In the genomic region with DNA sequence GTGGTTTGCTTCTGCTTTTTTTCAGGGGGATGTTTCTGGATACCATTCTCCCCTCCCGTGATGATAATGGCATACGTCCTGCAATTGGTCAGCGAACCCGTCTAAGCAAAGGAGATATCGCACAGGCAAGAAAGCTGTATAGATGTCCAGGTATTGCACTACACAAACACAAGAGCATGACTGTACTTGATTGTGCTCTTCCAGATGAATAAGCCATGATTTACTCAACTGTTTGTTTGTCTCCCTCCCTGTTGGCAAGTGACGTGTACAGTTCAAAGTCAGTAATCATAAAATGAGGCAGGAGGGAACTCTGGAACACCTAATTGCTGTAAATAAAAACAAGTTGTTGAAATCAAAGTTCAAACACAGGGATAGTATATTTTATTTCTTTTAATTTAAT, we compare ENCODE assay signal across 15 cellular contexts.
DNase-seq lines count a peak whose midpoint lies in the region; ATAC-seq, FAIRE-seq and TF ChIP-seq lines count a peak whose summit lies in the region.
"Had no signal": no experiment of that assay in that cellular context is flagged by ENCODE, and none has a peak within 500 bp of the region (broad histone marks: within the 10 kb centered on the region; RNA-seq: fewer than 3 reads in every experiment).

No MANE protein-coding gene starts in this region.

- H3K27me3 ChIP-seq in Peyer's patch (no peaks in the 10 kb centered on the region), trophoblast cell (ENCODE audit: insufficient read depth, low read length) (no peaks in the 10 kb centered on the region)
- H3K27me3 ChIP-seq: MG63 had no signal

- peak; percentile 28 for FAIRE-seq in HTR-8/SVneo (lab: Jason Lieb, UNC)
- FAIRE-seq: A549 had no signal

- no peak overlapping the region for H3K4ac ChIP-seq in trophoblast cell (ENCODE audit: low read depth, low read length)

- H4K8ac ChIP-seq in trophoblast cell (ENCODE audit: low read depth, low read length): no peak overlapping the region

- H3K9ac ChIP-seq in trophoblast cell (ENCODE audit: low read length): peak overlapping the region; percentile 63

- no peak overlapping the region for H3K14ac ChIP-seq in trophoblast cell (ENCODE audit: low read length)

- H3K23ac ChIP-seq in trophoblast cell (ENCODE audit: low read length): peak overlapping the region; percentile 17

- H3K27ac Mint-ChIP-seq in WTC11: no peak overlapping the region
- H3K27ac Mint-ChIP-seq: CD14-positive monocyte had no signal

- no peaks in the 10 kb centered on the region for H3K36me3 Mint-ChIP-seq in WTC11
- H3K36me3 Mint-ChIP-seq: CD14-positive monocyte had no signal

- CTCF ChIA-PET in WTC11 (lab: Charles Lee): no interaction called here

- no peak for DNase-seq in HTR-8/SVneo (ENCODE audit: insufficient read length, low spot score)
- peak in 1 of 3 donors; percentile 62 for DNase-seq in Peyer's patch
- peak; percentile 92 for DNase-seq in epithelial cell of prostate (ENCODE audit: low read depth, low spot score)
- DNase-seq in trophoblast cell: no peak
- DNase-seq in NCI-H1694 treated with DMSO at 0.1 percent for 48 hours (lab: John Stamatoyannopoulos, UW): no peak
- DNase-seq in AG20443 (ENCODE audit: low spot score): no peak
- DNase-seq in WTC11 (ENCODE audit: low spot score): no peak
- DNase-seq: COR-L47, KBM-7, MG63, NCI-H1092 treated with DMSO at 0.1 percent for 48 hours, NCI-H1694, NCI-H774 had no signal

- no CpG with 5 or more reads among the region's 6 CpGs for WGBS in trophoblast cell (ENCODE audit: extremely low coverage, insufficient coverage, insufficient read length)

- no peak for ATAC-seq in WTC11
- ATAC-seq: A549 had no signal

- H3K4me3 ChIP-seq in Peyer's patch (no peak overlapping the region), trophoblast cell (ENCODE audit: low read depth, low read length) (no peak overlapping the region)
- H3K4me3 ChIP-seq: A549, MG63 had no signal

- H3K27me3 Mint-ChIP-seq in WTC11 (ENCODE audit: low read depth): no peaks in the 10 kb centered on the region

- no peak overlapping the region for H2AFZ ChIP-seq in trophoblast cell (ENCODE audit: insufficient read depth, low read length, poor library complexity)

- H2BK120ac ChIP-seq in trophoblast cell (ENCODE audit: insufficient read depth, low read length, poor library complexity): no peak overlapping the region

- H2BK5ac ChIP-seq in trophoblast cell (ENCODE audit: low read depth, low read length, poor library complexity): no peak overlapping the region

- TF ChIP-seq CTCF in Peyer's patch (IDR thresholded peaks at IDR 0.05) (no peak), WTC11 (IDR thresholded peaks at IDR 0.05) (no peak)

- H3K79me2 ChIP-seq in trophoblast cell (ENCODE audit: control insufficient read depth, insufficient read depth, low read length, poor library complexity): no peaks in the 10 kb centered on the region

- H3K9me3 Mint-ChIP-seq in WTC11: peaks cover 4% of the 10 kb centered on the region; the same call in 1 of the 2 replicates

- POLR2A ChIA-PET in WTC11 (lab: Charles Lee): no interaction called here

- no peak overlapping the region for H3K4me3 Mint-ChIP-seq in WTC11
- H3K4me3 Mint-ChIP-seq: CD14-positive monocyte had no signal

- H3K27ac ChIP-seq in Peyer's patch: peak overlapping the region in 3 of 4 donors; percentile 18 to 68 (median 46)
- peak overlapping the region; percentile 84 for H3K27ac ChIP-seq in epithelial cell of prostate
- no peak overlapping the region for H3K27ac ChIP-seq in trophoblast cell (ENCODE audit: low read depth, low read length)
- H3K27ac ChIP-seq: A549 had no signal

- no peak overlapping the region for H3K18ac ChIP-seq in trophoblast cell (ENCODE audit: low read length)

- TF ChIP-seq POLR2A in Peyer's patch (IDR thresholded peaks at IDR 0.05): peak in 1 of 2 donors; percentile 58

- H4K91ac ChIP-seq in trophoblast cell (ENCODE audit: low read depth, low read length): no peak overlapping the region

- H3K9me3 ChIP-seq in Peyer's patch (no peaks in the 10 kb centered on the region), trophoblast cell (ENCODE audit: insufficient read depth, low read depth, low read length) (no peaks in the 10 kb centered on the region)
- H3K9me3 ChIP-seq: A549 had no signal

- H4K12ac ChIP-seq in trophoblast cell (ENCODE audit: low read depth, low read length): no peak overlapping the region

- H2AK5ac ChIP-seq in trophoblast cell (ENCODE audit: low read length): no peak overlapping the region

- no peak overlapping the region for H2BK12ac ChIP-seq in trophoblast cell (ENCODE audit: low read length)

- no peaks in the 10 kb centered on the region for H3K79me1 ChIP-seq in trophoblast cell (ENCODE audit: low read length)

- peaks cover 0 to 9% (median 0%) of the 10 kb centered on the region in 4 donors for H3K4me1 ChIP-seq in Peyer's patch
- H3K4me1 ChIP-seq in trophoblast cell (ENCODE audit: control insufficient read depth in 1 of 2, insufficient read depth in 2 of 2, low read length in 2 of 2): no peaks in the 10 kb centered on the region
- H3K4me1 ChIP-seq: A549 had no signal

- no peak overlapping the region for H3K4me2 ChIP-seq in trophoblast cell (ENCODE audit: low read length)
- H3K4me2 ChIP-seq: A549 had no signal

- no peaks in the 10 kb centered on the region for H3K4me1 Mint-ChIP-seq in WTC11
- H3K4me1 Mint-ChIP-seq: CD14-positive monocyte had no signal

- H3K36me3 ChIP-seq in Peyer's patch: no peaks in the 10 kb centered on the region
- no peaks in the 10 kb centered on the region for H3K36me3 ChIP-seq in trophoblast cell (ENCODE audit: control insufficient read depth in 1 of 2, insufficient read depth in 2 of 2, low read length in 2 of 2)
- H3K36me3 ChIP-seq: MG63 had no signal

TF ChIP-seq in WTC11, 78 proteins besides CTCF, POLR2A, EP300 and RAD21 (continues in another document):
- TF ChIP-seq ZNF396 (CRISPR knock-in tag; IDR thresholded peaks at IDR 0.05; ENCODE audit: borderline replicate concordance) (no peak), MXD4 (CRISPR knock-in tag; IDR thresholded peaks at IDR 0.05; ENCODE audit: borderline replicate concordance) (no peak), TCF7 (CRISPR knock-in tag; IDR thresholded peaks at IDR 0.05; ENCODE audit: low read depth) (no peak), NFYB (CRISPR knock-in tag; conservative IDR thresholded peaks at IDR 0.05; ENCODE audit: low read depth) (no peak), JAZF1 (CRISPR knock-in tag; IDR thresholded peaks at IDR 0.05) (no peak)
- TF ChIP-seq, protein P1, sequence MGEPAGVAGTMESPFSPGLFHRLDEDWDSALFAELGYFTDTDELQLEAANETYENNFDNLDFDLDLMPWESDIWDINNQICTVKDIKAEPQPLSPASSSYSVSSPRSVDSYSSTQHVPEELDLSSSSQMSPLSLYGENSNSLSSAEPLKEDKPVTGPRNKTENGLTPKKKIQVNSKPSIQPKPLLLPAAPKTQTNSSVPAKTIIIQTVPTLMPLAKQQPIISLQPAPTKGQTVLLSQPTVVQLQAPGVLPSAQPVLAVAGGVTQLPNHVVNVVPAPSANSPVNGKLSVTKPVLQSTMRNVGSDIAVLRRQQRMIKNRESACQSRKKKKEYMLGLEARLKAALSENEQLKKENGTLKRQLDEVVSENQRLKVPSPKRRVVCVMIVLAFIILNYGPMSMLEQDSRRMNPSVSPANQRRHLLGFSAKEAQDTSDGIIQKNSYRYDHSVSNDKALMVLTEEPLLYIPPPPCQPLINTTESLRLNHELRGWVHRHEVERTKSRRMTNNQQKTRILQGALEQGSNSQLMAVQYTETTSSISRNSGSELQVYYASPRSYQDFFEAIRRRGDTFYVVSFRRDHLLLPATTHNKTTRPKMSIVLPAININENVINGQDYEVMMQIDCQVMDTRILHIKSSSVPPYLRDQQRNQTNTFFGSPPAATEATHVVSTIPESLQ (CRISPR knock-in tag; IDR thresholded peaks at IDR 0.05): no peak
- TF ChIP-seq, protein P2, sequence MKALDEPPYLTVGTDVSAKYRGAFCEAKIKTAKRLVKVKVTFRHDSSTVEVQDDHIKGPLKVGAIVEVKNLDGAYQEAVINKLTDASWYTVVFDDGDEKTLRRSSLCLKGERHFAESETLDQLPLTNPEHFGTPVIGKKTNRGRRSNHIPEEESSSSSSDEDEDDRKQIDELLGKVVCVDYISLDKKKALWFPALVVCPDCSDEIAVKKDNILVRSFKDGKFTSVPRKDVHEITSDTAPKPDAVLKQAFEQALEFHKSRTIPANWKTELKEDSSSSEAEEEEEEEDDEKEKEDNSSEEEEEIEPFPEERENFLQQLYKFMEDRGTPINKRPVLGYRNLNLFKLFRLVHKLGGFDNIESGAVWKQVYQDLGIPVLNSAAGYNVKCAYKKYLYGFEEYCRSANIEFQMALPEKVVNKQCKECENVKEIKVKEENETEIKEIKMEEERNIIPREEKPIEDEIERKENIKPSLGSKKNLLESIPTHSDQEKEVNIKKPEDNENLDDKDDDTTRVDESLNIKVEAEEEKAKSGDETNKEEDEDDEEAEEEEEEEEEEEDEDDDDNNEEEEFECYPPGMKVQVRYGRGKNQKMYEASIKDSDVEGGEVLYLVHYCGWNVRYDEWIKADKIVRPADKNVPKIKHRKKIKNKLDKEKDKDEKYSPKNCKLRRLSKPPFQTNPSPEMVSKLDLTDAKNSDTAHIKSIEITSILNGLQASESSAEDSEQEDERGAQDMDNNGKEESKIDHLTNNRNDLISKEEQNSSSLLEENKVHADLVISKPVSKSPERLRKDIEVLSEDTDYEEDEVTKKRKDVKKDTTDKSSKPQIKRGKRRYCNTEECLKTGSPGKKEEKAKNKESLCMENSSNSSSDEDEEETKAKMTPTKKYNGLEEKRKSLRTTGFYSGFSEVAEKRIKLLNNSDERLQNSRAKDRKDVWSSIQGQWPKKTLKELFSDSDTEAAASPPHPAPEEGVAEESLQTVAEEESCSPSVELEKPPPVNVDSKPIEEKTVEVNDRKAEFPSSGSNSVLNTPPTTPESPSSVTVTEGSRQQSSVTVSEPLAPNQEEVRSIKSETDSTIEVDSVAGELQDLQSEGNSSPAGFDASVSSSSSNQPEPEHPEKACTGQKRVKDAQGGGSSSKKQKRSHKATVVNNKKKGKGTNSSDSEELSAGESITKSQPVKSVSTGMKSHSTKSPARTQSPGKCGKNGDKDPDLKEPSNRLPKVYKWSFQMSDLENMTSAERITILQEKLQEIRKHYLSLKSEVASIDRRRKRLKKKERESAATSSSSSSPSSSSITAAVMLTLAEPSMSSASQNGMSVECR (CRISPR knock-in tag; IDR thresholded peaks at IDR 0.05; ENCODE audit: borderline replicate concordance): no peak
